11 cellular contexts compared by ENCODE assay signal in the genomic region with DNA sequence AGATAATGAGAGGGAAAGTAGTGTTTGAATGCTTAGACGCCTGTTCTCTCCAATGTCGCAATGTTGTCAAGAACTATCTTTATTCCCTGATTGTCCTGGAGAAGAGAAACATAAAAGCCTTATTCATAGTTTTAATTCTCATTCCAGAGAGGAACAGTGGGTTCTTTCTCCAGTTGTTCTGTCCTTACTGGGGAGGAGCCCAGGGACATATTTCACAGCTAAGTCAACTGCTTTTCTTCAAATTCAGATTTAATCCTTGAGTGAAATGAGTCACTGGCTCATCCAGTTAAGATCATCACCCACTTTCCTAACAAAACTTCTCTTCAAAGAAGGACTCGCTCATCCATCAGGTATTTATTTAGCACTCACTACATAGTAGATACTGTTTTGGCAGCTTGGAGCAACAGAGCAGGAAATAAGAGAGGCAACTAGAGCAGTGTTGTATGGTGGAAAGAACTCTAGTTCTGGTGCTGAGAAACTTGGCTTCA.
DNase-seq lines count a peak whose midpoint lies in the region; ATAC-seq and TF ChIP-seq lines count a peak whose summit lies in the region.
"Had no signal": no experiment of that assay in that cellular context is flagged by ENCODE, and none has a peak within 500 bp of the region (broad histone marks: within the 10 kb centered on the region; RNA-seq: fewer than 3 reads in every experiment).

No MANE protein-coding gene starts in this region.

- TF ChIP-seq CTCF in foreskin keratinocyte (conservative IDR thresholded peaks at IDR 0.05) (no peak), ovary (IDR thresholded peaks at IDR 0.05) (no peak)

- H3K36me3 ChIP-seq in ovary, result no peaks in the 10 kb centered on the region
- no peaks in the 10 kb centered on the region for H3K36me3 ChIP-seq in SJCRH30

- peak; percentile 69 for DNase-seq in AG20443 (ENCODE audit: low spot score)
- peak; percentile 85 to 96 for DNase-seq in foreskin keratinocyte
- peak in 2 of 5 donors; percentile 44 to 47 for DNase-seq in ovary
- no peak for DNase-seq in GDM1 (lab: John Stamatoyannopoulos, UW)
- no peak for DNase-seq in SJCRH30
- DNase-seq: Karpas-422; kidney; stimulated activated CD4-positive, alpha-beta T cell treated with anti-CD3 and anti-CD28 coated beads, Interleukin-1b, Interleukin-23, amount 100 ng/mL, for 48 hours had no signal

- H3K9me3 ChIP-seq in ovary, result no peaks in the 10 kb centered on the region
- no peaks in the 10 kb centered on the region for H3K9me3 ChIP-seq in SJCRH30 (replicated peaks)

- peak; percentile 49 for TF ChIP-seq EP300 in ovary (IDR thresholded peaks at IDR 0.05)

- WGBS in ovary, 3 donors, result 16 to 24% (median 19%) methylated on average over 3 of the region's 3 CpGs

- H3K27ac ChIP-seq in foreskin keratinocyte (peak overlapping the region; percentile 52), ovary (peak overlapping the region in 1 of 2 donors; percentile 27), SJCRH30 (no peak overlapping the region)

- H3K4me3 ChIP-seq in ovary (no peak overlapping the region), SJCRH30 (no peak overlapping the region)

- H3K27me3 ChIP-seq in foreskin keratinocyte (no peaks in the 10 kb centered on the region), ovary (no peaks in the 10 kb centered on the region), SJCRH30 (no peaks in the 10 kb centered on the region; the same call in 1 of the 2 replicates)

- H3K4me1 ChIP-seq in foreskin keratinocyte, result peaks cover 4% of the 10 kb centered on the region
- peaks cover 2% of the 10 kb centered on the region for H3K4me1 ChIP-seq in ovary (ENCODE audit: insufficient read depth)
- no peaks in the 10 kb centered on the region for H3K4me1 ChIP-seq in SJCRH30

- peak; percentile 83 for ATAC-seq in SK-N-SH treated with all-trans-retinoic acid at 6 μM for 48 hours
- ATAC-seq in foreskin keratinocyte, result peak; percentile 96
- no peak for ATAC-seq in GM18505 (IDR thresholded peaks at IDR 0.05; ENCODE audit: unreplicated experiment)
- no peak for ATAC-seq in GM18858 (IDR thresholded peaks at IDR 0.05; ENCODE audit: unreplicated experiment)

- no peak for TF ChIP-seq POLR2A in ovary (IDR thresholded peaks at IDR 0.05)
- TF ChIP-seq POLR2A in GM18505 (IDR thresholded peaks at IDR 0.05; ENCODE audit: borderline replicate concordance, extremely low read depth, insufficient read depth, insufficient read length), result no peak

- intact Hi-C loops in ovary (cut with DNase I), result no loop called here

TF ChIP-seq in SK-N-SH treated with all-trans-retinoic acid at 6 μM for 48 hours, 23 proteins besides CTCF, POLR2A, EP300 and RAD21 (continues in another document):
- peak; percentile 20; the same call in 1 of the 2 replicates for TF ChIP-seq ZC3H10 (CRISPR knock-in tag; IDR thresholded peaks at IDR 0.05)
- no peak for TF ChIP-seq ARNTL (CRISPR knock-in tag; IDR thresholded peaks at IDR 0.05; ENCODE audit: borderline replicate concordance, low read depth)
- TF ChIP-seq PPARA (CRISPR knock-in tag; IDR thresholded peaks at IDR 0.05; ENCODE audit: borderline replicate concordance), result no peak
- no peak for TF ChIP-seq ZFP30 (CRISPR knock-in tag; IDR thresholded peaks at IDR 0.05)
- no peak for TF ChIP-seq ZNF8 (CRISPR knock-in tag; IDR thresholded peaks at IDR 0.05)
- TF ChIP-seq ZFP3 (CRISPR knock-in tag; IDR thresholded peaks at IDR 0.05), result no peak
- no peak for TF ChIP-seq CSDC2 (CRISPR knock-in tag; IDR thresholded peaks at IDR 0.05)
- 0 out of 2 replicates have a peak, but pooled peaks have one; percentile 53 for TF ChIP-seq TOX (CRISPR knock-in tag; IDR thresholded peaks at IDR 0.05; ENCODE audit: borderline replicate concordance)
- TF ChIP-seq ZNF565 (CRISPR knock-in tag; conservative IDR thresholded peaks at IDR 0.05; ENCODE audit: low read depth), result no peak
- TF ChIP-seq, protein P1, sequence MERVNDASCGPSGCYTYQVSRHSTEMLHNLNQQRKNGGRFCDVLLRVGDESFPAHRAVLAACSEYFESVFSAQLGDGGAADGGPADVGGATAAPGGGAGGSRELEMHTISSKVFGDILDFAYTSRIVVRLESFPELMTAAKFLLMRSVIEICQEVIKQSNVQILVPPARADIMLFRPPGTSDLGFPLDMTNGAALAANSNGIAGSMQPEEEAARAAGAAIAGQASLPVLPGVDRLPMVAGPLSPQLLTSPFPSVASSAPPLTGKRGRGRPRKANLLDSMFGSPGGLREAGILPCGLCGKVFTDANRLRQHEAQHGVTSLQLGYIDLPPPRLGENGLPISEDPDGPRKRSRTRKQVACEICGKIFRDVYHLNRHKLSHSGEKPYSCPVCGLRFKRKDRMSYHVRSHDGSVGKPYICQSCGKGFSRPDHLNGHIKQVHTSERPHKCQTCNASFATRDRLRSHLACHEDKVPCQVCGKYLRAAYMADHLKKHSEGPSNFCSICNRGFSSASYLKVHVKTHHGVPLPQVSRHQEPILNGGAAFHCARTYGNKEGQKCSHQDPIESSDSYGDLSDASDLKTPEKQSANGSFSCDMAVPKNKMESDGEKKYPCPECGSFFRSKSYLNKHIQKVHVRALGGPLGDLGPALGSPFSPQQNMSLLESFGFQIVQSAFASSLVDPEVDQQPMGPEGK (CRISPR knock-in tag; IDR thresholded peaks at IDR 0.05; ENCODE audit: borderline replicate concordance), result no peak
- TF ChIP-seq SNAI2 (CRISPR knock-in tag; IDR thresholded peaks at IDR 0.05), result no peak
- no peak for TF ChIP-seq OSR1 (CRISPR knock-in tag; IDR thresholded peaks at IDR 0.05)
- TF ChIP-seq ISL1 (CRISPR knock-in tag; IDR thresholded peaks at IDR 0.05), result peak; percentile 70
- no peak for TF ChIP-seq ZNF70 (CRISPR knock-in tag; IDR thresholded peaks at IDR 0.05)
- TF ChIP-seq, protein P2, sequence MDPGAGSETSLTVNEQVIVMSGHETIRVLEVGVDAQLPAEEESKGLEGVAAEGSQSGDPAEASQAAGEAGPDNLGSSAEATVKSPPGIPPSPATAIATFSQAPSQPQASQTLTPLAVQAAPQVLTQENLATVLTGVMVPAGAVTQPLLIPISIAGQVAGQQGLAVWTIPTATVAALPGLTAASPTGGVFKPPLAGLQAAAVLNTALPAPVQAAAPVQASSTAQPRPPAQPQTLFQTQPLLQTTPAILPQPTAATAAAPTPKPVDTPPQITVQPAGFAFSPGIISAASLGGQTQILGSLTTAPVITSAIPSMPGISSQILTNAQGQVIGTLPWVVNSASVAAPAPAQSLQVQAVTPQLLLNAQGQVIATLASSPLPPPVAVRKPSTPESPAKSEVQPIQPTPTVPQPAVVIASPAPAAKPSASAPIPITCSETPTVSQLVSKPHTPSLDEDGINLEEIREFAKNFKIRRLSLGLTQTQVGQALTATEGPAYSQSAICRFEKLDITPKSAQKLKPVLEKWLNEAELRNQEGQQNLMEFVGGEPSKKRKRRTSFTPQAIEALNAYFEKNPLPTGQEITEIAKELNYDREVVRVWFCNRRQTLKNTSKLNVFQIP (CRISPR knock-in tag; IDR thresholded peaks at IDR 0.05; ENCODE audit: borderline replicate concordance, low read depth), result no peak
- TF ChIP-seq, protein P3, sequence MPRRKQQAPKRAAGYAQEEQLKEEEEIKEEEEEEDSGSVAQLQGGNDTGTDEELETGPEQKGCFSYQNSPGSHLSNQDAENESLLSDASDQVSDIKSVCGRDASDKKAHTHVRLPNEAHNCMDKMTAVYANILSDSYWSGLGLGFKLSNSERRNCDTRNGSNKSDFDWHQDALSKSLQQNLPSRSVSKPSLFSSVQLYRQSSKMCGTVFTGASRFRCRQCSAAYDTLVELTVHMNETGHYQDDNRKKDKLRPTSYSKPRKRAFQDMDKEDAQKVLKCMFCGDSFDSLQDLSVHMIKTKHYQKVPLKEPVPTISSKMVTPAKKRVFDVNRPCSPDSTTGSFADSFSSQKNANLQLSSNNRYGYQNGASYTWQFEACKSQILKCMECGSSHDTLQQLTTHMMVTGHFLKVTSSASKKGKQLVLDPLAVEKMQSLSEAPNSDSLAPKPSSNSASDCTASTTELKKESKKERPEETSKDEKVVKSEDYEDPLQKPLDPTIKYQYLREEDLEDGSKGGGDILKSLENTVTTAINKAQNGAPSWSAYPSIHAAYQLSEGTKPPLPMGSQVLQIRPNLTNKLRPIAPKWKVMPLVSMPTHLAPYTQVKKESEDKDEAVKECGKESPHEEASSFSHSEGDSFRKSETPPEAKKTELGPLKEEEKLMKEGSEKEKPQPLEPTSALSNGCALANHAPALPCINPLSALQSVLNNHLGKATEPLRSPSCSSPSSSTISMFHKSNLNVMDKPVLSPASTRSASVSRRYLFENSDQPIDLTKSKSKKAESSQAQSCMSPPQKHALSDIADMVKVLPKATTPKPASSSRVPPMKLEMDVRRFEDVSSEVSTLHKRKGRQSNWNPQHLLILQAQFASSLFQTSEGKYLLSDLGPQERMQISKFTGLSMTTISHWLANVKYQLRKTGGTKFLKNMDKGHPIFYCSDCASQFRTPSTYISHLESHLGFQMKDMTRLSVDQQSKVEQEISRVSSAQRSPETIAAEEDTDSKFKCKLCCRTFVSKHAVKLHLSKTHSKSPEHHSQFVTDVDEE (CRISPR knock-in tag; IDR thresholded peaks at IDR 0.05), result no peak
- TF ChIP-seq GLIS3 (CRISPR knock-in tag; IDR thresholded peaks at IDR 0.05), result no peak
- no peak for TF ChIP-seq BACH2 (CRISPR knock-in tag; IDR thresholded peaks at IDR 0.05; ENCODE audit: borderline replicate concordance)
- TF ChIP-seq ESRRG (CRISPR knock-in tag; IDR thresholded peaks at IDR 0.05), result no peak
- TF ChIP-seq, protein P4, sequence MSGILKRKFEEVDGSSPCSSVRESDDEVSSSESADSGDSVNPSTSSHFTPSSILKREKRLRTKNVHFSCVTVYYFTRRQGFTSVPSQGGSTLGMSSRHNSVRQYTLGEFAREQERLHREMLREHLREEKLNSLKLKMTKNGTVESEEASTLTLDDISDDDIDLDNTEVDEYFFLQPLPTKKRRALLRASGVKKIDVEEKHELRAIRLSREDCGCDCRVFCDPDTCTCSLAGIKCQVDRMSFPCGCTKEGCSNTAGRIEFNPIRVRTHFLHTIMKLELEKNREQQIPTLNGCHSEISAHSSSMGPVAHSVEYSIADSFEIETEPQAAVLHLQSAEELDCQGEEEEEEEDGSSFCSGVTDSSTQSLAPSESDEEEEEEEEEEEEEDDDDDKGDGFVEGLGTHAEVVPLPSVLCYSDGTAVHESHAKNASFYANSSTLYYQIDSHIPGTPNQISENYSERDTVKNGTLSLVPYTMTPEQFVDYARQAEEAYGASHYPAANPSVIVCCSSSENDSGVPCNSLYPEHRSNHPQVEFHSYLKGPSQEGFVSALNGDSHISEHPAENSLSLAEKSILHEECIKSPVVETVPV (CRISPR knock-in tag; IDR thresholded peaks at IDR 0.05), result no peak
- TF ChIP-seq TCF4 (CRISPR knock-in tag; IDR thresholded peaks at IDR 0.05; ENCODE audit: borderline replicate concordance), result no peak

Comparison
In these comparisons a context has a peak if more than half of its experiments do, and no peak if none do; other contexts are left out.
1. DNase-seq: peak in AG20443 (single experiment) and foreskin keratinocyte (2 of 2); none in GDM1 (single experiment) and SJCRH30 (0 of 2).
2. ATAC-seq: peak in SK-N-SH treated with all-trans-retinoic acid at 6 μM for 48 hours (single experiment) and foreskin keratinocyte (single experiment); none in GM18505 (single experiment) and GM18858 (single experiment).